Comparison of ENCODE assay signal across 1 cellular context in the genomic region with DNA sequence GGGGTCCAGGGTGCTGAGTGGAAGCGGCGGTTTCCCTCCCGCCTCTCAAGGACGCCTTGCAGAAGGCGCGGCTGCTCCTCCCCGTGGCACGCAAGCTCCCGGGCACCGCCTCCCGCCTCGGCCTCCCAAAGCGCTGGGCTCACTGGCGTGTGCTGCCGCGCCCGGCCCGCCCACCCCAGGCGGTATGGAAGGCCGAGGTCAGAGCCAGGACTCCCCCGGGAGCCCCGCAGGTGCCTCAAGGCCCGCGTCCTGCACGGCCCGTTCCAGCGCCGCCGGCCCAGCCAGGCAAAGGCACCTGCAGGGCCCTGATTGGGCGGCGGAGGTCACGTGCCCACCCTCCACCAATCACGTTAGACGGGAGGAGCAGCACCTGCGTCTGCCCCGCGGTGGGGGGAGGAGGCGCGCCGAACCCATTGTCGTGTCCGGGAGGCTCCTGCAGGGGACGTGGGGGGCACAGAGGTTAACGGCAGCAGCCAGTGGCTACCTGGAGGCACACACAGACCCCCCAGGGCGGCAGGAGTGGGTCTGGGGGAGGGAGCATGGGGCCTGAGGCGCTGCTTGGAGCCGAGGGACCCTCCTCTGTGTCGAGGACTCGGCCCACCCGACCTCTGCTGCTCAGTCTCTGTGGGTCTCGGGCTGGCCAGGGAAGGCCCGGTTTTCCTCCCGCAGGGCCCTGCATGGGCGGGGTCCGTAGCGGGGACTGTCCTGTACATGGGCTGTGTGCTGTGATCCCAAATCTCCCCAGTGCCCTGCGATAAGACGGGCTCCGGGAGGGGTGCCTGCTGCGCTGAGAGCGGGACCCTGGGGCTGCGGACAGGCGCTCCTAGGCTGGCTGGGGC.
TF ChIP-seq lines count a peak whose summit lies in the region.

No MANE protein-coding gene starts in this region.

TF ChIP-seq in IMR-90, 13 proteins besides CTCF, POLR2A, EP300 and RAD21:
- no peak for TF ChIP-seq NFE2L2 (IDR thresholded peaks at IDR 0.05; ENCODE audit: low read depth, low read length)
- no peak for TF ChIP-seq MXI1 (IDR thresholded peaks at IDR 0.05; ENCODE audit: borderline replicate concordance, low read depth, low read length)
- TF ChIP-seq, protein P1, sequence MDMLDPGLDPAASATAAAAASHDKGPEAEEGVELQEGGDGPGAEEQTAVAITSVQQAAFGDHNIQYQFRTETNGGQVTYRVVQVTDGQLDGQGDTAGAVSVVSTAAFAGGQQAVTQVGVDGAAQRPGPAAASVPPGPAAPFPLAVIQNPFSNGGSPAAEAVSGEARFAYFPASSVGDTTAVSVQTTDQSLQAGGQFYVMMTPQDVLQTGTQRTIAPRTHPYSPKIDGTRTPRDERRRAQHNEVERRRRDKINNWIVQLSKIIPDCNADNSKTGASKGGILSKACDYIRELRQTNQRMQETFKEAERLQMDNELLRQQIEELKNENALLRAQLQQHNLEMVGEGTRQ (IDR thresholded peaks at IDR 0.05; ENCODE audit: low read depth, low read length) = peak; percentile 98
- TF ChIP-seq RCOR1 (IDR thresholded peaks at IDR 0.05; ENCODE audit: insufficient replicate concordance, low read length) = peak; percentile 31
- TF ChIP-seq FOS (IDR thresholded peaks at IDR 0.05; ENCODE audit: low read depth, low read length) = peak; percentile 68
- TF ChIP-seq SMC3 (IDR thresholded peaks at IDR 0.05; ENCODE audit: low read depth, low read length) = no peak
